In genomic region chr1:160094806-160095205, GRCh38 we compare ENCODE assay signal across 26 cellular contexts. TPM values are rescaled to one million over a fixed set of nuclear protein-coding genes. Genes with fewer than 3 reads are reported as not detected.
"Had no signal": no experiment of that assay in that cellular context is flagged by ENCODE, and none has a peak within 500 bp of the region (broad histone marks: within the 10 kb centered on the region; RNA-seq: fewer than 3 reads in every experiment).

No MANE protein-coding gene starts in this region.

- DNase-seq: activated CD4-positive, alpha-beta T cell treated with anti-CD3 and anti-CD28 coated beads for 1 hour; activated CD4-positive, alpha-beta T cell treated with anti-CD3 and anti-CD28 coated beads, Interleukin-2, amount 50 U/mL, for 4 hours; activated naive CD4-positive, alpha-beta T cell; activated naive CD8-positive, alpha-beta T cell treated with anti-CD3 and anti-CD28 coated beads for 36 hours; activated T-cell treated with anti-CD3 and anti-CD28 coated beads for 4 hours; central memory CD4-positive, alpha-beta T cell; cortex of kidney; effector memory CD4-positive, alpha-beta T cell; heart left ventricle; immature natural killer cell; lower lobe of right lung; stimulated activated CD4-positive, alpha-beta T cell treated with anti-CD3 and anti-CD28 coated beads, Interleukin-4, amount 100 ng/mL, for 1 hour; WERI-Rb-1 had no signal

- H3K4me3 Mint-ChIP-seq: activated naive CD8-positive, alpha-beta T cell treated with anti-CD3 and anti-CD28 coated beads for 36 hours; activated T-helper 17 cell treated with anti-CD3 and anti-CD28 coated beads, Interleukin-2, amount 50 U/mL, for 72 hours; immature natural killer cell; stimulated activated effector memory CD8-positive, alpha-beta T cell treated with anti-CD3 and anti-CD28 coated beads, Interleukin-12 subunit alpha, Interleukin-12 subunit beta, amount 100 ng/mL, for 72 hours had no signal

- H3K9me3 Mint-ChIP-seq: activated naive CD8-positive, alpha-beta T cell treated with anti-CD3 and anti-CD28 coated beads for 36 hours; activated T-helper 17 cell treated with anti-CD3 and anti-CD28 coated beads, Interleukin-2, amount 50 U/mL, for 72 hours; immature natural killer cell; stimulated activated effector memory CD8-positive, alpha-beta T cell treated with anti-CD3 and anti-CD28 coated beads, Interleukin-12 subunit alpha, Interleukin-12 subunit beta, amount 100 ng/mL, for 72 hours had no signal

- H3K27ac Mint-ChIP-seq: activated naive CD8-positive, alpha-beta T cell treated with anti-CD3 and anti-CD28 coated beads for 36 hours; activated T-helper 17 cell treated with anti-CD3 and anti-CD28 coated beads, Interleukin-2, amount 50 U/mL, for 72 hours; immature natural killer cell had no signal

- H3K9me3 ChIP-seq: body of pancreas, esophagus muscularis mucosa, gastroesophageal sphincter, heart left ventricle, lower lobe of right lung, right atrium auricular region had no signal

- ATAC-seq: activated T-helper 17 cell treated with anti-CD3 and anti-CD28 coated beads, Interleukin-2, amount 50 U/mL, for 72 hours; body of pancreas; gastroesophageal sphincter; heart left ventricle; lower lobe of right lung; stimulated activated effector memory CD8-positive, alpha-beta T cell treated with anti-CD3 and anti-CD28 coated beads, Interleukin-12 subunit alpha, Interleukin-12 subunit beta, amount 100 ng/mL, for 72 hours had no signal

- H3K27ac ChIP-seq: esophagus muscularis mucosa, lower lobe of right lung, right atrium auricular region, SK-N-MC, WERI-Rb-1 had no signal

- H3K4me3 ChIP-seq: body of pancreas, esophagus muscularis mucosa, gastroesophageal sphincter, heart left ventricle, lower lobe of right lung, right atrium auricular region, SK-N-MC, skin epidermis had no signal

- H3K27me3 Mint-ChIP-seq: activated naive CD8-positive, alpha-beta T cell treated with anti-CD3 and anti-CD28 coated beads for 36 hours; activated T-helper 17 cell treated with anti-CD3 and anti-CD28 coated beads, Interleukin-2, amount 50 U/mL, for 72 hours had no signal

- H3K27me3 ChIP-seq: body of pancreas, esophagus muscularis mucosa, gastroesophageal sphincter, heart left ventricle, right atrium auricular region had no signal

RNA-seq across cellular contexts. Expression of gene KCNJ9, which starts 13.5 kb away (rescaled TPM):
- total RNA-seq: body of pancreas; endothelial cell of umbilical vein; esophagus muscularis mucosa; gastroesophageal sphincter; lower lobe of right lung; osteoblast; progenitor cell of endocrine pancreas; T-helper 2 cell treated with Interferon-gamma antibody and Interleukin-4, amounts not matched to agents 100 ng/mL and 5 ng/mL, for 36 hours had no signal
- polyA plus RNA-seq: endothelial cell of umbilical vein, immature natural killer cell had no signal

RNA-seq across cellular contexts. Expression of gene ATP1A2, which starts 20.8 kb away (rescaled TPM):
- total RNA-seq: activated naive CD8-positive, alpha-beta T cell treated with anti-CD3 and anti-CD28 coated beads for 36 hours; activated T-helper 17 cell treated with anti-CD3 and anti-CD28 coated beads, Interleukin-2, amount 50 U/mL, for 72 hours; endothelial cell of umbilical vein; progenitor cell of endocrine pancreas; T-helper 2 cell treated with Interferon-gamma antibody and Interleukin-4, amounts not matched to agents 100 ng/mL and 5 ng/mL, for 36 hours had no signal
- polyA plus RNA-seq: endothelial cell of umbilical vein, immature natural killer cell had no signal

RNA-seq across cellular contexts. Expression of gene KCNJ10, which starts 24.8 kb away (rescaled TPM):
- total RNA-seq: activated naive CD8-positive, alpha-beta T cell treated with anti-CD3 and anti-CD28 coated beads for 36 hours; activated T-helper 17 cell treated with anti-CD3 and anti-CD28 coated beads, Interleukin-2, amount 50 U/mL, for 72 hours; body of pancreas; endothelial cell of umbilical vein; gastroesophageal sphincter; osteoblast; T-helper 2 cell treated with Interferon-gamma antibody and Interleukin-4, amounts not matched to agents 100 ng/mL and 5 ng/mL, for 36 hours had no signal
- polyA plus RNA-seq: endothelial cell of umbilical vein, immature natural killer cell, neural cell had no signal

RNA-seq across cellular contexts. Expression of gene ATP1A4, which starts 56.6 kb away (rescaled TPM):
- total RNA-seq: activated naive CD8-positive, alpha-beta T cell treated with anti-CD3 and anti-CD28 coated beads for 36 hours; body of pancreas; endothelial cell of umbilical vein; osteoblast; progenitor cell of endocrine pancreas; right atrium auricular region; T-helper 2 cell treated with Interferon-gamma antibody and Interleukin-4, amounts not matched to agents 100 ng/mL and 5 ng/mL, for 36 hours had no signal
- polyA plus RNA-seq: endothelial cell of umbilical vein, immature natural killer cell, neural cell had no signal
